Comparison of ENCODE assay signal across 34 cellular contexts in genomic region chr2:31863867-31864266, GRCh38.
"Had no signal": no experiment of that assay in that cellular context is flagged by ENCODE, and none has a peak within 500 bp of the region (broad histone marks: within the 10 kb centered on the region; RNA-seq: fewer than 3 reads in every experiment).

No MANE protein-coding gene starts in this region.

- H3K9me3 ChIP-seq: adrenal gland, body of pancreas, breast epithelium had no signal

- H3K27ac ChIP-seq: adrenal gland, body of pancreas, brain microvascular endothelial cell, breast epithelium, VCaP had no signal

- H3K36me3 ChIP-seq: adrenal gland, breast epithelium had no signal

- H3K4me1 ChIP-seq: adrenal gland, breast epithelium had no signal

- DNase-seq: activated B cell treated with CpG ODN at 0.5 μM for 24 hours; activated CD4-positive, alpha-beta memory T cell treated with anti-CD3 and anti-CD28 coated beads for 36 hours; activated CD4-positive, alpha-beta T cell treated with anti-CD3 and anti-CD28 coated beads for 4 hours; activated CD4-positive, alpha-beta T cell treated with anti-CD3 and anti-CD28 coated beads, Interleukin-2, amount 10 ng/mL, durations not matched to agents 24 days and 14 days; activated CD4-positive, alpha-beta T cell treated with anti-CD3 and anti-CD28 coated beads, Interleukin-2, amount 50 U/mL, for 1 hour; activated CD4-positive, alpha-beta T cell treated with anti-CD3 and anti-CD28 coated beads, Interleukin-2, amount 50 U/mL, for 4 hours; activated CD4-positive, CD25-positive, alpha-beta regulatory T cell treated with anti-CD3 and anti-CD28 coated beads, Interleukin-2, amount 50 U/mL, for 72 hours; activated CD8-positive, alpha-beta memory T cell treated with anti-CD3 and anti-CD28 coated beads, Interleukin-2, amount 50 U/mL, for 4 hours; activated CD8-positive, alpha-beta T cell treated with anti-CD3 and anti-CD28 coated beads for 36 hours; activated effector memory CD4-positive, alpha-beta T cell treated with anti-CD3 and anti-CD28 coated beads, Interleukin-2, amount 50 U/mL, for 16 hours; activated gamma-delta T cell treated with Interleukin-2 at 50 U/mL for 16 hours; activated naive CD4-positive, alpha-beta T cell; activated naive CD4-positive, alpha-beta T cell treated with anti-CD3 and anti-CD28 coated beads for 36 hours; activated naive CD4-positive, alpha-beta T cell treated with anti-CD3 and anti-CD28 coated beads, Interleukin-2, amount 50 U/mL, for 16 hours; activated naive CD8-positive, alpha-beta T cell treated with anti-CD3 and anti-CD28 coated beads for 36 hours; activated T-cell treated with anti-CD3 and anti-CD28 coated beads for 4 hours; activated T-cell treated with anti-CD3 and anti-CD28 coated beads, Interleukin-2, amount 50 U/mL, for 1 hour; activated T-cell treated with anti-CD3 and anti-CD28 coated beads, Interleukin-2, amount 50 U/mL, for 4 hours; activated T-cell treated with anti-CD3 and anti-CD28 coated beads, Interleukin-2, amount 50 U/mL, for 72 hours; adrenal gland; amniotic stem cell; aorta; body of pancreas; brain microvascular endothelial cell; central memory CD4-positive, alpha-beta T cell; T-helper 1 cell; T-helper 2 cell; T-helper 9 cell had no signal

- FAIRE-seq: astrocyte, TTC549 had no signal

- ATAC-seq: activated CD8-positive, alpha-beta T cell treated with anti-CD3 and anti-CD28 coated beads for 36 hours; activated naive CD4-positive, alpha-beta T cell treated with anti-CD3 and anti-CD28 coated beads, Interleukin-2, amount 50 U/mL, for 72 hours; activated T-cell treated with anti-CD3 and anti-CD28 coated beads, Interleukin-2, amount 50 U/mL, for 4 hours; activated T-cell treated with anti-CD3 and anti-CD28 coated beads, Interleukin-2, amount 50 U/mL, for 72 hours; activated T-helper 17 cell treated with anti-CD3 and anti-CD28 coated beads, Interleukin-2, amount 50 U/mL, for 72 hours; body of pancreas had no signal

- H3K4me3 ChIP-seq: adrenal gland, body of pancreas, breast epithelium had no signal

- H3K27me3 ChIP-seq: adrenal gland, body of pancreas, brain microvascular endothelial cell, breast epithelium had no signal
